Comparison of ENCODE assay signal across 17 cellular contexts in the genomic region with DNA sequence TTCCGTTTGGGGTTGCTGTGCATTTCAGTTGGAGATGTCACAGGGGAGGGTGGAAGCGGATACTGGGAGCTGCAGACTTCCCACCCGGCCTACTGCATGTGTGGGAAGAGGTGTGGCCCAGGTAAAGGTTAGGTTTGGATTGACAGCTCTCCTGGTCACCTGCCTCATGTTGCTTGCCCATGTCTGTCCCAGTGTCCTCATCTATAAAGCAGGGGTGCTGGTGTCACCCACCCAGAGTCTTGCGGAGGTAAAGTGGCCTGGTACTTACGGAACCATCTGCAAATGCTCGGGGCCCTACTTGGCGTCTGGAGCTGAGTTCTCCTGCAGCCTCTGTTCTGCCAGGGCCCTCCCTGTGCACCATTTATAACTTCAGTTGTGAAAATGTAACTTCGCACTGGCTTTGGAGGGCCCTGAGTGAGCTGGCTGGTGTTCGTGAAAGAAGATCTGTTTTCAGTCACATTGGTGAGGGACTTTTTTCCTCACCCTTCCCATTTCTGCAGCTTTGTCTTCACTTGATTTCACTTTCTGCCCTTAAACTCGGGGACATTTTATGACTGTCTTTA.
DNase-seq lines count a peak whose midpoint lies in the region; ATAC-seq and TF ChIP-seq lines count a peak whose summit lies in the region.
"Had no signal": no experiment of that assay in that cellular context is flagged by ENCODE, and none has a peak within 500 bp of the region (broad histone marks: within the 10 kb centered on the region; RNA-seq: fewer than 3 reads in every experiment).

No MANE protein-coding gene starts in this region.

- no peak overlapping the region for H3K4me3 Mint-ChIP-seq in activated T-cell treated with anti-CD3 and anti-CD28 coated beads, Interleukin-2, amount 50 U/mL, for 24 hours
- H3K4me3 Mint-ChIP-seq in activated T-cell treated with anti-CD3 and anti-CD28 coated beads, Interleukin-2, amount 50 U/mL, for 72 hours, result no peak overlapping the region
- peak overlapping the region; percentile 22 for H3K4me3 Mint-ChIP-seq in endothelial cell (ENCODE audit: unreplicated experiment)
- H3K4me3 Mint-ChIP-seq in osteocyte (ENCODE audit: unreplicated experiment), result no peak overlapping the region
- H3K4me3 Mint-ChIP-seq in stimulated activated naive B cell treated with anti-CD40 and anti-IgM and Interleukin-4, amounts not matched to agents 10 μg/mL and 1 μg/mL and 100 μg/mL, for 72 hours, result no peak overlapping the region
- H3K4me3 Mint-ChIP-seq: CD14-positive monocyte; CD4-positive, alpha-beta memory T cell had no signal

- TF ChIP-seq CTCF in endothelial cell (IDR thresholded peaks at IDR 0.05; ENCODE audit: unreplicated experiment), result no peak
- TF ChIP-seq CTCF in osteocyte (IDR thresholded peaks at IDR 0.05), result no peak
- TF ChIP-seq CTCF in foreskin keratinocyte (conservative IDR thresholded peaks at IDR 0.05), result no peak

- no peaks in the 10 kb centered on the region for H3K27me3 Mint-ChIP-seq in activated T-cell treated with anti-CD3 and anti-CD28 coated beads, Interleukin-2, amount 50 U/mL, for 24 hours
- no peaks in the 10 kb centered on the region for H3K27me3 Mint-ChIP-seq in activated T-cell treated with anti-CD3 and anti-CD28 coated beads, Interleukin-2, amount 50 U/mL, for 72 hours (ENCODE audit: low read depth)
- H3K27me3 Mint-ChIP-seq in endothelial cell (ENCODE audit: unreplicated experiment) (peaks cover 4% of the 10 kb centered on the region), osteocyte (ENCODE audit: unreplicated experiment) (no peaks in the 10 kb centered on the region)
- no peaks in the 10 kb centered on the region for H3K27me3 Mint-ChIP-seq in stimulated activated naive B cell treated with anti-CD40 and anti-IgM and Interleukin-4, amounts not matched to agents 10 μg/mL and 1 μg/mL and 100 μg/mL, for 72 hours
- H3K27me3 Mint-ChIP-seq: CD4-positive, alpha-beta memory T cell had no signal

- peaks cover 88% of the 10 kb centered on the region for H3K36me3 Mint-ChIP-seq in activated T-cell treated with anti-CD3 and anti-CD28 coated beads, Interleukin-2, amount 50 U/mL, for 24 hours (ENCODE audit: low read depth)
- H3K36me3 Mint-ChIP-seq in activated T-cell treated with anti-CD3 and anti-CD28 coated beads, Interleukin-2, amount 50 U/mL, for 72 hours (ENCODE audit: insufficient read depth in 2 of 2), result peaks cover 21 to 52% of the 10 kb centered on the region in 2 donors
- H3K36me3 Mint-ChIP-seq in endothelial cell (ENCODE audit: low read depth, unreplicated experiment) (peaks cover 62% of the 10 kb centered on the region), osteocyte (ENCODE audit: unreplicated experiment) (peaks cover 61% of the 10 kb centered on the region)
- H3K36me3 Mint-ChIP-seq in stimulated activated naive B cell treated with anti-CD40 and anti-IgM and Interleukin-4, amounts not matched to agents 10 μg/mL and 1 μg/mL and 100 μg/mL, for 72 hours, result peaks cover 75 to 89% of the 10 kb centered on the region in 2 donors

- H3K27ac Mint-ChIP-seq in activated T-cell treated with anti-CD3 and anti-CD28 coated beads, Interleukin-2, amount 50 U/mL, for 24 hours, result peak overlapping the region; percentile 18
- H3K27ac Mint-ChIP-seq in activated T-cell treated with anti-CD3 and anti-CD28 coated beads, Interleukin-2, amount 50 U/mL, for 72 hours, result no peak overlapping the region
- H3K27ac Mint-ChIP-seq in endothelial cell (ENCODE audit: unreplicated experiment) (no peak overlapping the region), osteocyte (ENCODE audit: unreplicated experiment) (no peak overlapping the region)
- peak overlapping the region; percentile 73 for H3K27ac Mint-ChIP-seq in stimulated activated naive B cell treated with anti-CD40 and anti-IgM and Interleukin-4, amounts not matched to agents 10 μg/mL and 1 μg/mL and 100 μg/mL, for 72 hours

- no peak overlapping the region for H3K27ac ChIP-seq in foreskin keratinocyte
- H3K27ac ChIP-seq: BLaER1 had no signal

- no peaks in the 10 kb centered on the region for H3K4me1 ChIP-seq in foreskin keratinocyte
- H3K4me1 ChIP-seq: BLaER1 had no signal

- peaks cover 3% of the 10 kb centered on the region for H3K4me1 Mint-ChIP-seq in activated T-cell treated with anti-CD3 and anti-CD28 coated beads, Interleukin-2, amount 50 U/mL, for 24 hours (ENCODE audit: low read depth)
- peaks cover 11% of the 10 kb centered on the region for H3K4me1 Mint-ChIP-seq in activated T-cell treated with anti-CD3 and anti-CD28 coated beads, Interleukin-2, amount 50 U/mL, for 72 hours (ENCODE audit: low read depth)
- H3K4me1 Mint-ChIP-seq in endothelial cell (ENCODE audit: unreplicated experiment), result peaks cover 14% of the 10 kb centered on the region
- H3K4me1 Mint-ChIP-seq in osteocyte (ENCODE audit: unreplicated experiment), result peaks cover 34% of the 10 kb centered on the region
- H3K4me1 Mint-ChIP-seq in stimulated activated naive B cell treated with anti-CD40 and anti-IgM and Interleukin-4, amounts not matched to agents 10 μg/mL and 1 μg/mL and 100 μg/mL, for 72 hours, result peaks cover 19% of the 10 kb centered on the region in 2 donors
- H3K4me1 Mint-ChIP-seq: CD14-positive monocyte had no signal

- DNase-seq in activated T-cell treated with anti-CD3 and anti-CD28 coated beads, Interleukin-2, amount 50 U/mL, for 24 hours, result no peak
- DNase-seq in activated T-cell treated with anti-CD3 and anti-CD28 coated beads, Interleukin-2, amount 50 U/mL, for 72 hours, result no peak
- DNase-seq in endothelial cell (ENCODE audit: low spot score) (no peak), osteocyte (ENCODE audit: extremely low spot score, unreplicated experiment) (peak; percentile 56), foreskin keratinocyte (no peak), SIG-M5 (lab: John Stamatoyannopoulos, UW) (no peak), D341Med (ENCODE audit: low spot score) (no peak)
- no peak for DNase-seq in stimulated activated naive B cell treated with anti-CD40 and anti-IgM and Interleukin-4, amounts not matched to agents 10 μg/mL and 1 μg/mL and 100 μg/mL, for 72 hours
- DNase-seq: 8988T; CD4-positive, alpha-beta memory T cell; DMS79 treated with DMSO at 0.1 percent for 48 hours; GF-D8; GOT3; H7 had no signal

- ATAC-seq in activated T-cell treated with anti-CD3 and anti-CD28 coated beads, Interleukin-2, amount 50 U/mL, for 72 hours (replicated peaks in 1 of 2), result no peak
- no peak for ATAC-seq in stimulated activated naive B cell treated with anti-CD40 and anti-IgM and Interleukin-4, amounts not matched to agents 10 μg/mL and 1 μg/mL and 100 μg/mL, for 72 hours (replicated peaks)
- no peak for ATAC-seq in foreskin keratinocyte
- ATAC-seq: HepG2 had no signal

- no peaks in the 10 kb centered on the region for H3K9me3 Mint-ChIP-seq in activated T-cell treated with anti-CD3 and anti-CD28 coated beads, Interleukin-2, amount 50 U/mL, for 24 hours
- peaks cover 9 to 11% of the 10 kb centered on the region in 2 donors for H3K9me3 Mint-ChIP-seq in activated T-cell treated with anti-CD3 and anti-CD28 coated beads, Interleukin-2, amount 50 U/mL, for 72 hours
- H3K9me3 Mint-ChIP-seq in endothelial cell (ENCODE audit: unreplicated experiment), result no peaks in the 10 kb centered on the region
- H3K9me3 Mint-ChIP-seq in osteocyte (ENCODE audit: unreplicated experiment), result peaks cover 9% of the 10 kb centered on the region
- peaks cover 5 to 8% of the 10 kb centered on the region in 2 donors for H3K9me3 Mint-ChIP-seq in stimulated activated naive B cell treated with anti-CD40 and anti-IgM and Interleukin-4, amounts not matched to agents 10 μg/mL and 1 μg/mL and 100 μg/mL, for 72 hours

- H3K27me3 ChIP-seq in foreskin keratinocyte, result no peaks in the 10 kb centered on the region
- H3K27me3 ChIP-seq: BLaER1 had no signal

Comparison
In these comparisons a context has a peak if more than half of its experiments do, and no peak if none do; other contexts are left out.
1. H3K27ac Mint-ChIP-seq: peak in activated T-cell treated with anti-CD3 and anti-CD28 coated beads, Interleukin-2, amount 50 U/mL, for 24 hours (single experiment) and stimulated activated naive B cell treated with anti-CD40 and anti-IgM and Interleukin-4, amounts not matched to agents 10 μg/mL and 1 μg/mL and 100 μg/mL, for 72 hours (single experiment); none in activated T-cell treated with anti-CD3 and anti-CD28 coated beads, Interleukin-2, amount 50 U/mL, for 72 hours (single experiment), endothelial cell (single experiment) and osteocyte (single experiment).